In the genomic region with DNA sequence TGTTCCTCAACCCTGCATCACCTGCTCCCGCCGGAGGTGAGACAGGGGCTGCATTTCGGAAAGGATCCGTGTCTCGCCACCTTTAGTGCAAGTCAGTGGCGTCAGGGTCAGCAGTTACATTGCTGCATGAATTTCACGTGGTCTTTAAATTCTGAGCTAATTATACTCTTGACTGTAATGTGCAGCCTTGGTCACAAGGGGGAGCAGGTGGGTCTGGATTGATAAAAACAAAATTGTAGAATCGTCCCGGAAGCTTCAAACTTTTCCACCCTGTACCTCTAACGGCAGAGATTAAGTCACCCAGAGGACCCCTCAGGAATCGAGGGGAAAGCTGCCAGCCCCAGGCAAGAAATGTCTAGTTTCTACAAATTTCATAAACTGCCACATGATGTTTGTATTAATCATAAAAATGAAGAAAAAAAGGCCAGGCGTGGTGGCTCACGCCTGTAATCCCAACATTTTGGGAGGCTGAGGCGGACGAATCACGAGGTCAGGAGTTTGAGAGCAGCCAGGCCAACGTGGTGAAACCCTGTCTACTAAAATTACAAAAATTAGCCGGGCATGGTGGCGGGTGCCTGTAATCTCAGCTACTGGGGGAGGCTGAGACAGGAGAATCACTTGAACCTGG, we compare ENCODE assay signal across 8 cellular contexts. TPM values are rescaled to one million over a fixed set of nuclear protein-coding genes. Genes with fewer than 3 reads are reported as not detected.
DNase-seq lines count a peak whose midpoint lies in the region; ATAC-seq and TF ChIP-seq lines count a peak whose summit lies in the region.

No MANE protein-coding gene starts in this region.

- ATAC-seq in HG02852 (IDR thresholded peaks at IDR 0.05; ENCODE audit: unreplicated experiment) (no peak), HG02763 (IDR thresholded peaks at IDR 0.05; ENCODE audit: unreplicated experiment) (no peak)

- peak; percentile 38 for DNase-seq in GM06990 (ENCODE audit: extremely low read depth, insufficient read length)
- peak; percentile 95 for DNase-seq in NAMALWA (ENCODE audit: low spot score)
- DNase-seq in T-helper 2 cell = peak; percentile 42 to 73 (median 63)
- peak in 37 of 56 donors; percentile 6 to 89 (median 29) for DNase-seq in amygdala (lab: John Stamatoyannopoulos, UW)
- DNase-seq in hepatocyte (ENCODE audit: low spot score) = peak; percentile 87

- TF ChIP-seq CTCF in GM06990 (IDR thresholded peaks at IDR 0.05; ENCODE audit: insufficient read depth, low read length, poor library complexity, severe bottlenecking) (peak; percentile 72), hepatocyte (IDR thresholded peaks at IDR 0.05; ENCODE audit: poor library complexity) (peak; percentile 72)

- no peaks in the 10 kb centered on the region for H3K27me3 ChIP-seq in GM06990 (replicated peaks; ENCODE audit: control insufficient read depth, insufficient read depth, low read length)
- no peaks in the 10 kb centered on the region for H3K27me3 ChIP-seq in hepatocyte

- no peak overlapping the region for H3K4me3 ChIP-seq in GM06990 (replicated peaks; ENCODE audit: low read depth, low read length)
- no peak overlapping the region for H3K4me3 ChIP-seq in hepatocyte
- H3K4me3 ChIP-seq in skin epidermis = no peak overlapping the region

- 48% methylated on average over 19 of the region's 19 CpGs for WGBS in hepatocyte (ENCODE audit: low lambda C conversion rate, missing lambda C conversion rate)

- H3K9me3 ChIP-seq in hepatocyte (ENCODE audit: low read depth) = no peaks in the 10 kb centered on the region

- H3K27ac ChIP-seq in hepatocyte (peak overlapping the region; percentile 72), skin epidermis (peak overlapping the region in 15 of 21 experiments; percentile 7 to 71 (median 52))

- H3K36me3 ChIP-seq in GM06990 (ENCODE audit: control insufficient read depth, insufficient read depth, low read length) (peaks cover 15% of the 10 kb centered on the region), hepatocyte (replicated peaks; ENCODE audit: insufficient read depth, low read depth) (no peaks in the 10 kb centered on the region)

- peaks cover 3% of the 10 kb centered on the region for H3K4me1 ChIP-seq in hepatocyte (ENCODE audit: insufficient read depth)

- no peaks in the 10 kb centered on the region for H3K9me2 ChIP-seq in hepatocyte (replicated peaks; ENCODE audit: insufficient read depth)

- no peaks in the 10 kb centered on the region for H4K20me1 ChIP-seq in hepatocyte (ENCODE audit: insufficient read depth, poor library complexity, severe bottlenecking)

- H2AFZ ChIP-seq in hepatocyte = no peak overlapping the region

- H3K4me2 ChIP-seq in hepatocyte = peak overlapping the region; percentile 21

- H3K79me2 ChIP-seq in hepatocyte = no peaks in the 10 kb centered on the region

RNA-seq across cellular contexts. Expression of gene BBC3, which starts 20.2 kb away (rescaled TPM):
- total RNA-seq in hepatocyte = 8.0 and 9.9 TPM in 2 replicates
- polyA plus RNA-seq in hepatocyte = 14.7 and 22.0 TPM in 2 replicates

RNA-seq across cellular contexts. Expression of gene CCDC9, which starts 45.5 kb away (rescaled TPM):
- total RNA-seq in hepatocyte = 5.2 and 7.9 TPM in 2 replicates
- 13.0 and 19.6 TPM in 2 replicates for polyA plus RNA-seq in hepatocyte

Comparison
In these comparisons a context has a peak if more than half of its experiments do, and no peak if none do; other contexts are left out.
1. DNase-seq: peak in every context shown above with its lines; median percentile 95 in NAMALWA; 87 in hepatocyte; 63 in T-helper 2 cell; 38 in GM06990; 29 in amygdala.